18 cellular contexts compared by ENCODE assay signal in the genomic region with DNA sequence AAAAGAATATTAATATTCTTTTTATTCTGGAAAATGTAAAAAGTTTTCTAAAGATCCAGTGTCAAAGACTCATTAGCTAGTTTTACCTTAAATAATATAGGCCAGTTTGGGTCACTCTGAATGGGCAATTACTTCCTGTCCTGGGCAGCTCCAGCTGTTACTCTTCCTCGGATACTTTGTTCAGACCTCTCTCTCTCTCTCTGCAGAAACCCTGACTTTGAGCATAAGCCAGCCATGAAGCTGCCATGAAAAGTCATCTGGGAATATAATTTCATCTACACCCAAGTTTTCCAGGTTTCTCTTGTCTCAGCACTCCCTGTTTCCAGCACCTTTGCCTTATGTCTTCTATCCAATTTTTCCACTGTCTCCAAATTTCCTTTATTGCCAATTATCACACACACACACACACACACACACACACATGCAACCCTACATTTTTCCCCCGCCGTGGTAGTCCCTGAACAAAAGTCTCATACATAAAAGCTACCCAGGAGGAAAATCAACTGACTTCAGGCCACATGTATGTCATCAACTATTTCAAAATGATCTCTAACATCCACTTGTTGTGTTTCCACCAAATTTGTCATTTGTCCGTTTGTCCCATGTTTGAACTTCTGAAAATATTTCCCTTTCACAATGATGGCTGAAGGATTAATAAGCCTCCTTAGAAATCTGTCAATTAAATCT.
"Had no signal": no experiment of that assay in that cellular context is flagged by ENCODE, and none has a peak within 500 bp of the region (broad histone marks: within the 10 kb centered on the region; RNA-seq: fewer than 3 reads in every experiment).

No MANE protein-coding gene starts in this region.

- H3K27me3 ChIP-seq: heart right ventricle, left lung, thyroid gland had no signal

- DNase-seq: activated naive CD4-positive, alpha-beta T cell treated with Interleukin-2 at 50 U/mL for 16 hours; activated T-cell treated with anti-CD3 and anti-CD28 coated beads for 4 hours; aorta; cerebellar nuclear complex; effector CD8-positive, alpha-beta T cell; foreskin fibroblast; heart right ventricle; islet precursor cell; left lung; mesendoderm; psoas muscle; stimulated activated naive B cell treated with anti-CD40 and anti-IgM and Interleukin-4, amounts not matched to agents 10 μg/mL and 1 μg/mL and 100 μg/mL, for 72 hours; T-cell; T-helper 9 cell; thyroid gland had no signal

- H3K36me3 ChIP-seq: left lung, thyroid gland had no signal

- H3K9me3 ChIP-seq: left lung, psoas muscle, thyroid gland had no signal

- H3K27ac ChIP-seq: left lung, psoas muscle, thyroid gland had no signal

- H3K4me3 ChIP-seq: left lung, psoas muscle, thyroid gland had no signal

- ATAC-seq: activated CD4-positive, CD25-positive, alpha-beta regulatory T cell treated with anti-CD3 and anti-CD28 coated beads, Interleukin-2, amount 50 U/mL, for 24 hours; activated T-helper 17 cell treated with anti-CD3 and anti-CD28 coated beads, Interleukin-2, amount 50 U/mL, for 72 hours; left lung; natural killer cell treated with Interleukin-12 subunit alpha and Interleukin-12 subunit beta and Interleukin-15 and Interleukin-18, amount 100 ng/mL, for 72 hours; psoas muscle; stimulated activated naive B cell treated with anti-CD40 and anti-IgM and Interleukin-4, amounts not matched to agents 10 μg/mL and 1 μg/mL and 100 μg/mL, for 72 hours; T-cell had no signal

- H3K4me1 ChIP-seq: left lung, psoas muscle, thyroid gland had no signal
